In the genomic region with DNA sequence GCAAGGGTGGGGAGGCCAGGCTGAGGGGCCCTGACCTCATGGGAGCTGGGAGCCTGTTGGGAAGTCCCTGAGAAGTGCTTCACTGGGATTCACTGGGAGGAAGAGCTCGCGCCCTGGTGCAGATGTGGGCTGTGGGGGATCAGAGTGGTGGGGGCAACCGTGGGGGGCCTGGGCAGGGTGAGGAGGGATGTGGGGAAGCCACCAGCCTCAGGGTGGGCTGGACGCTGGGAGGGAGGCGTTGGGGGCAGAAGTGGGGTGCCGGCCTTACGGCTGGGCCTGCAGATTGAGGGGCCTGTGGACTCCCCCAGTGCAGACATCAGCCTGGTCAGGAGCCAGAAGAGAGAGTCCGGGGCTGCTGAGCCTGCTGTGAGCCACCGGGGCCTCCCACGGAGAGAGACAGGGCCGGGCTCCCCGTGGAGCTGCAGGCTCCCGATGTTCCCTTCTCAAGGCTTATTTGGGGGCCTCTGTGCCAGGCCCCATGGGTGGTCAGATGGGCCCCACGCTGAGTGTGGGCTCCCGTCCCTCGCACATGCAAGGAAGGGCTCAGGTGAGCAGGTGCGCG, we compare ENCODE assay signal across 32 cellular contexts. TPM values are rescaled to one million over a fixed set of nuclear protein-coding genes. Genes with fewer than 3 reads are reported as not detected.
"Had no signal": no experiment of that assay in that cellular context is flagged by ENCODE, and none has a peak within 500 bp of the region (broad histone marks: within the 10 kb centered on the region; RNA-seq: fewer than 3 reads in every experiment).

No MANE protein-coding gene starts in this region.

- ATAC-seq: foreskin keratinocyte; gastroesophageal sphincter; heart right ventricle; left cardiac atrium; left lung; naive thymus-derived CD4-positive, alpha-beta T cell; sciatic nerve had no signal

- H3K4me2 ChIP-seq: smooth muscle cell had no signal

- H3K4me3 ChIP-seq: colonic mucosa, esophagus muscularis mucosa, gastroesophageal sphincter, heart right ventricle, left lung, pancreas, smooth muscle cell, thoracic aorta, tibial nerve, upper lobe of left lung had no signal

- H3K9me3 Mint-ChIP-seq: dendritic cell treated with granulocyte-macrophage colony-stimulating factor and Interleukin-4, amounts not matched to agents 40 ng/mL and 50 ng/mL, for 4 days; nephron progenitor cell had no signal

- H3K9me3 ChIP-seq: colonic mucosa, esophagus muscularis mucosa, gastroesophageal sphincter, heart right ventricle, left lung, neutrophil, pancreas, thoracic aorta, tibial nerve, upper lobe of left lung had no signal

- H3K27me3 ChIP-seq: left lung, pancreas, upper lobe of left lung had no signal

- H3K27ac Mint-ChIP-seq: dendritic cell treated with granulocyte-macrophage colony-stimulating factor and Interleukin-4, amounts not matched to agents 40 ng/mL and 50 ng/mL, for 4 days; endodermal cell; nephron progenitor cell had no signal

- H3K27ac ChIP-seq: colonic mucosa, epithelial cell of prostate, esophagus muscularis mucosa, foreskin keratinocyte, gastroesophageal sphincter, heart right ventricle, left lung, neutrophil, pancreas, thoracic aorta, tibial nerve, upper lobe of left lung had no signal

- DNase-seq: colonic mucosa; effector CD8-positive, alpha-beta T cell; endodermal cell; foreskin keratinocyte; heart right ventricle; hippocampal formation; left cardiac atrium; left lung; mesendoderm; midbrain; naive thymus-derived CD4-positive, alpha-beta T cell; nephron progenitor cell; retina; stimulated activated CD4-positive, alpha-beta T cell treated with anti-CD3 and anti-CD28 coated beads, Interleukin-12 subunit alpha, Interleukin-12 subunit beta, amount 100 ng/mL, for 4 hours; stimulated activated CD4-positive, alpha-beta T cell treated with anti-CD3 and anti-CD28 coated beads, Interleukin-1b, Interleukin-23, amount 100 ng/mL, for 48 hours; stimulated activated CD4-positive, alpha-beta T cell treated with anti-CD3 and anti-CD28 coated beads, Interleukin-4, amount 100 ng/mL, for 1 hour; stimulated activated CD8-positive, alpha-beta memory T cell treated with anti-CD3 and anti-CD28 coated beads, Interleukin-4, amount 100 ng/mL, for 48 hours; stimulated activated naive CD4-positive, alpha-beta T cell; substantia nigra had no signal

- H3K36me3 ChIP-seq: colonic mucosa, esophagus muscularis mucosa, gastroesophageal sphincter, heart right ventricle, left lung, neutrophil, pancreas, thoracic aorta, tibial nerve, upper lobe of left lung had no signal

- H3K4me1 ChIP-seq: colonic mucosa, foreskin keratinocyte, gastroesophageal sphincter, left lung, pancreas had no signal

- H3K4me3 Mint-ChIP-seq: dendritic cell treated with granulocyte-macrophage colony-stimulating factor and Interleukin-4, amounts not matched to agents 40 ng/mL and 50 ng/mL, for 4 days; endodermal cell; naive thymus-derived CD4-positive, alpha-beta T cell; nephron progenitor cell had no signal

RNA-seq across cellular contexts. Expression of a gene that starts 7.8 kb away (rescaled TPM):
- total RNA-seq: chondrocyte; foreskin keratinocyte; heart right ventricle; left cardiac atrium; naive thymus-derived CD4-positive, alpha-beta T cell; sciatic nerve; smooth muscle cell; thoracic aorta had no signal
- polyA plus RNA-seq: fibroblast of lung; foreskin keratinocyte; naive thymus-derived CD4-positive, alpha-beta T cell; smooth muscle cell had no signal

RNA-seq across cellular contexts. Expression of a gene that starts 45.7 kb away (rescaled TPM):
- total RNA-seq: left cardiac atrium, sciatic nerve, thoracic aorta had no signal
- polyA plus RNA-seq: naive thymus-derived CD4-positive, alpha-beta T cell had no signal
